In genomic region chrX:1464282-1465131, GRCh38 we compare ENCODE assay signal across 18 cellular contexts. TPM values are rescaled to one million over a fixed set of nuclear protein-coding genes. Genes with fewer than 3 reads are reported as not detected.
DNase-seq lines count a peak whose midpoint lies in the region; ATAC-seq and TF ChIP-seq lines count a peak whose summit lies in the region.
"Had no signal": no experiment of that assay in that cellular context is flagged by ENCODE, and none has a peak within 500 bp of the region (broad histone marks: within the 10 kb centered on the region; RNA-seq: fewer than 3 reads in every experiment).

No MANE protein-coding gene starts in this region.

- H3K27me3 Mint-ChIP-seq in activated CD4-positive, alpha-beta T cell treated with anti-CD3 and anti-CD28 coated beads for 36 hours, result no peaks in the 10 kb centered on the region
- no peaks in the 10 kb centered on the region for H3K27me3 Mint-ChIP-seq in activated B cell treated with CpG ODN at 0.5 μM for 24 hours
- H3K27me3 Mint-ChIP-seq in stimulated activated memory B cell treated with anti-CD40 and anti-IgM and Interleukin-4, amounts not matched to agents 10 μg/mL and 1 μg/mL and 100 μg/mL, for 72 hours, result no peaks in the 10 kb centered on the region

- H3K27ac ChIP-seq in coronary artery, result no peak overlapping the region
- H3K27ac ChIP-seq: A549, suprapubic skin had no signal

- CTCF ChIA-PET in activated CD4-positive, alpha-beta T cell treated with anti-CD3 and anti-CD28 coated beads for 36 hours (lab: Charles Lee), result no interaction called here
- CTCF ChIA-PET in activated B cell treated with CpG ODN at 0.5 μM for 24 hours (lab: Charles Lee), result no interaction called here

- intact Hi-C loops in activated CD4-positive, alpha-beta T cell treated with anti-CD3 and anti-CD28 coated beads for 36 hours (cut with DNase I, micrococcal nuclease), result loop anchor here in 1 of 2 experiments (10.0 kb wide), 1 partner anchor 1230 kb away; the partner anchor contains the start of gene CD99
- intact Hi-C loops in activated B cell treated with CpG ODN at 0.5 μM for 24 hours (cut with micrococcal nuclease), result loop anchor here (5.0 kb wide), 1 partner anchor 1058 kb away; no protein-coding TSS in a partner anchor

- no peaks in the 10 kb centered on the region for H3K9me3 Mint-ChIP-seq in activated CD4-positive, alpha-beta T cell treated with anti-CD3 and anti-CD28 coated beads for 36 hours (ENCODE audit: low read depth)
- H3K9me3 Mint-ChIP-seq in activated B cell treated with CpG ODN at 0.5 μM for 24 hours, result no peaks in the 10 kb centered on the region
- no peaks in the 10 kb centered on the region for H3K9me3 Mint-ChIP-seq in stimulated activated memory B cell treated with anti-CD40 and anti-IgM and Interleukin-4, amounts not matched to agents 10 μg/mL and 1 μg/mL and 100 μg/mL, for 72 hours
- H3K9me3 Mint-ChIP-seq: HFFc6 had no signal

- DNase-seq in activated CD4-positive, alpha-beta T cell treated with anti-CD3 and anti-CD28 coated beads for 36 hours, result peak; percentile 39
- DNase-seq in activated CD4-positive, alpha-beta T cell treated with anti-CD3 and anti-CD28 coated beads, Interleukin-2, amount 50 U/mL, for 4 hours, result no peak
- peak; percentile 13 for DNase-seq in activated B cell treated with CpG ODN at 0.5 μM for 24 hours
- peak; percentile 65 for DNase-seq in coronary artery (ENCODE audit: low spot score)
- DNase-seq in SHP77 treated with DMSO at 0.1 percent for 48 hours (lab: John Stamatoyannopoulos, UW), result no peak
- DNase-seq in middle frontal gyrus (ENCODE audit: extremely low spot score, low spot score), result no peak
- DNase-seq: DMS53; HFFc6; hippocampal formation; MG63; NCI-H446; SHP77; stimulated activated CD4-positive, alpha-beta T cell treated with anti-CD3 and anti-CD28 coated beads, Interleukin-2, amount 100 ng/mL, for 48 hours had no signal

- POLR2A ChIA-PET in activated CD4-positive, alpha-beta T cell treated with anti-CD3 and anti-CD28 coated beads for 36 hours (lab: Charles Lee), result no interaction called here
- POLR2A ChIA-PET in activated B cell treated with CpG ODN at 0.5 μM for 24 hours (lab: Charles Lee), result no interaction called here

- no peak overlapping the region for H3K4me3 ChIP-seq in coronary artery
- H3K4me3 ChIP-seq: A549, GM12878, MG63, suprapubic skin had no signal

- peaks cover 31% of the 10 kb centered on the region for H3K36me3 Mint-ChIP-seq in activated CD4-positive, alpha-beta T cell treated with anti-CD3 and anti-CD28 coated beads for 36 hours (ENCODE audit: low read depth)
- H3K36me3 Mint-ChIP-seq in activated B cell treated with CpG ODN at 0.5 μM for 24 hours (ENCODE audit: low read depth), result peaks cover 59% of the 10 kb centered on the region
- H3K36me3 Mint-ChIP-seq in stimulated activated memory B cell treated with anti-CD40 and anti-IgM and Interleukin-4, amounts not matched to agents 10 μg/mL and 1 μg/mL and 100 μg/mL, for 72 hours, result peaks cover 54% of the 10 kb centered on the region

- peak overlapping the region; percentile 97 for H3K27ac Mint-ChIP-seq in activated CD4-positive, alpha-beta T cell treated with anti-CD3 and anti-CD28 coated beads for 36 hours
- peak overlapping the region; percentile 41 for H3K27ac Mint-ChIP-seq in activated B cell treated with CpG ODN at 0.5 μM for 24 hours
- peak overlapping the region; percentile 94 for H3K27ac Mint-ChIP-seq in stimulated activated memory B cell treated with anti-CD40 and anti-IgM and Interleukin-4, amounts not matched to agents 10 μg/mL and 1 μg/mL and 100 μg/mL, for 72 hours
- H3K27ac Mint-ChIP-seq: HFFc6 had no signal

- no peak for TF ChIP-seq CTCF in activated B cell treated with CpG ODN at 0.5 μM for 24 hours (IDR thresholded peaks at IDR 0.05)
- TF ChIP-seq CTCF in coronary artery (IDR thresholded peaks at IDR 0.05), result no peak

- H3K4me1 Mint-ChIP-seq in activated CD4-positive, alpha-beta T cell treated with anti-CD3 and anti-CD28 coated beads for 36 hours, result peaks cover 66% of the 10 kb centered on the region
- peaks cover 77% of the 10 kb centered on the region for H3K4me1 Mint-ChIP-seq in activated B cell treated with CpG ODN at 0.5 μM for 24 hours
- peaks cover 73% of the 10 kb centered on the region for H3K4me1 Mint-ChIP-seq in stimulated activated memory B cell treated with anti-CD40 and anti-IgM and Interleukin-4, amounts not matched to agents 10 μg/mL and 1 μg/mL and 100 μg/mL, for 72 hours

- no peak for ATAC-seq in activated CD4-positive, alpha-beta T cell treated with anti-CD3 and anti-CD28 coated beads for 36 hours
- ATAC-seq in activated B cell treated with CpG ODN at 0.5 μM for 24 hours (ENCODE audit: low read depth), result no peak
- no peak for ATAC-seq in stimulated activated memory B cell treated with anti-CD40 and anti-IgM and Interleukin-4, amounts not matched to agents 10 μg/mL and 1 μg/mL and 100 μg/mL, for 72 hours
- ATAC-seq in HG03457 (IDR thresholded peaks at IDR 0.05; ENCODE audit: unreplicated experiment), result no peak
- ATAC-seq: A549, GM12878 had no signal

- peak overlapping the region; percentile 52 for H3K4me3 Mint-ChIP-seq in activated CD4-positive, alpha-beta T cell treated with anti-CD3 and anti-CD28 coated beads for 36 hours
- H3K4me3 Mint-ChIP-seq in activated B cell treated with CpG ODN at 0.5 μM for 24 hours, result peak overlapping the region; percentile 11
- peak overlapping the region; percentile 19 for H3K4me3 Mint-ChIP-seq in stimulated activated memory B cell treated with anti-CD40 and anti-IgM and Interleukin-4, amounts not matched to agents 10 μg/mL and 1 μg/mL and 100 μg/mL, for 72 hours
- H3K4me3 Mint-ChIP-seq: HFFc6 had no signal

RNA-seq across cellular contexts. Expression of gene ASMTL, which starts 11.8 kb away (rescaled TPM):
- total RNA-seq in activated CD4-positive, alpha-beta T cell treated with anti-CD3 and anti-CD28 coated beads for 36 hours, result 10 to 100 TPM; 33.9 to 38.3 TPM
- 49.2 and 52.1 TPM in 2 replicates for total RNA-seq in activated B cell treated with CpG ODN at 0.5 μM for 24 hours

Comparison
In these comparisons a context has a peak if more than half of its experiments do, and no peak if none do; other contexts are left out.
1. DNase-seq: peak in activated CD4-positive, alpha-beta T cell treated with anti-CD3 and anti-CD28 coated beads for 36 hours (single experiment), activated B cell treated with CpG ODN at 0.5 μM for 24 hours (single experiment) and coronary artery (single experiment); none in activated CD4-positive, alpha-beta T cell treated with anti-CD3 and anti-CD28 coated beads, Interleukin-2, amount 50 U/mL, for 4 hours (0 of 2), SHP77 treated with DMSO at 0.1 percent for 48 hours (single experiment) and middle frontal gyrus (single experiment).
2. H3K27ac Mint-ChIP-seq: peak in every context shown above with its lines; median percentile 97 in activated CD4-positive, alpha-beta T cell treated with anti-CD3 and anti-CD28 coated beads for 36 hours; 94 in stimulated activated memory B cell treated with anti-CD40 and anti-IgM and Interleukin-4, amounts not matched to agents 10 μg/mL and 1 μg/mL and 100 μg/mL, for 72 hours; 41 in activated B cell treated with CpG ODN at 0.5 μM for 24 hours.
3. Peak in every context shown above with its lines, with median percentiles within 50 percentile points of each other: H3K4me3 Mint-ChIP-seq.